In the genomic region with DNA sequence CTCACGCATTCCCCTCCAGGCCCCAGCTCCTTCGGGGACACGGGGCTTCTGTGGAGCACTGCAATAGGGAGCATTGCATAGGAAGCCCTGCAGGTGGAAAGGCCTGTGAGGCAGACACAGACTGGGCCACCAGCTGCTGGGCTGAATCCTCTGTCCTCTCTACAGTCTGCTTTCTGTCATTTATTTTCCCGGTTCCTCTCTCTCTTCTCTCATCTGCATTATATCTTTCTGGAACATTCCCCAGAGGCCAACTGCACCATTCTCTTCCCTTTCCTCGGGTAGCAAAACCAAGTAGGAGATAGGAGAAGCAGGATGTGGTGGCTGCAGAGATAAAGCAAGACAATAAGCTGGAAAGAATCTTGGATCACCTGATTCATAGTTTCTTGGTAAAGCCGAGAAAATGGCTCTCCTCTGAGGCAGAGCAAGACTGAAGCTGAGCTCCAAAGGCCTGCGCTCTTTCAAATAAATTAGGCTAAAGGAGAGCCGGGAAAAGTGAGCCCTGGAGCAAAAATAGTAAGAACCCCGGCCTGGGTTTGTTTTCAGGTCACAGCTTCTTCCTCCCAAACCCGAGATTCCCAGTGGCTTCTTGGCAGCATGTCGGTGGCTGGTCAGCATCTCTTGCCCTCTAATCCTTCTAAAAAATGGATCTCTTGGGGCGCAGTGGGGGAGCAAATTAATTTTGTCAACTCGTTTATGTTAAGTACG, we compare ENCODE assay signal across 1 cellular context.
TF ChIP-seq lines count a peak whose summit lies in the region.

No MANE protein-coding gene starts in this region.

TF ChIP-seq in endothelial cell of umbilical vein, 7 proteins besides CTCF, POLR2A, EP300 and RAD21:
- TF ChIP-seq, protein P1, sequence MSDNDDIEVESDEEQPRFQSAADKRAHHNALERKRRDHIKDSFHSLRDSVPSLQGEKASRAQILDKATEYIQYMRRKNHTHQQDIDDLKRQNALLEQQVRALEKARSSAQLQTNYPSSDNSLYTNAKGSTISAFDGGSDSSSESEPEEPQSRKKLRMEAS (IDR thresholded peaks at IDR 0.05; ENCODE audit: insufficient read depth, insufficient read length): no peak
- TF ChIP-seq JUN (IDR thresholded peaks at IDR 0.05; ENCODE audit: borderline replicate concordance, insufficient read depth, insufficient read length, low read depth) (no peak), FOS (IDR thresholded peaks at IDR 0.05; ENCODE audit: borderline replicate concordance, insufficient read depth, low read length) (no peak), EZH2 (IDR thresholded peaks at IDR 0.05; ENCODE audit: borderline replicate concordance, low read depth, low read length, severe bottlenecking) (no peak), POLR2AphosphoS5 (IDR thresholded peaks at IDR 0.05; ENCODE audit: insufficient read depth, low read depth, low read length) (no peak), GATA2 (IDR thresholded peaks at IDR 0.05; ENCODE audit: insufficient read depth, insufficient read length, low read depth, low read length) (peak; percentile 76), MYC (IDR thresholded peaks at IDR 0.05; ENCODE audit: low read depth, low read length) (no peak)
